Comparison of ENCODE assay signal across 8 cellular contexts in the genomic region with DNA sequence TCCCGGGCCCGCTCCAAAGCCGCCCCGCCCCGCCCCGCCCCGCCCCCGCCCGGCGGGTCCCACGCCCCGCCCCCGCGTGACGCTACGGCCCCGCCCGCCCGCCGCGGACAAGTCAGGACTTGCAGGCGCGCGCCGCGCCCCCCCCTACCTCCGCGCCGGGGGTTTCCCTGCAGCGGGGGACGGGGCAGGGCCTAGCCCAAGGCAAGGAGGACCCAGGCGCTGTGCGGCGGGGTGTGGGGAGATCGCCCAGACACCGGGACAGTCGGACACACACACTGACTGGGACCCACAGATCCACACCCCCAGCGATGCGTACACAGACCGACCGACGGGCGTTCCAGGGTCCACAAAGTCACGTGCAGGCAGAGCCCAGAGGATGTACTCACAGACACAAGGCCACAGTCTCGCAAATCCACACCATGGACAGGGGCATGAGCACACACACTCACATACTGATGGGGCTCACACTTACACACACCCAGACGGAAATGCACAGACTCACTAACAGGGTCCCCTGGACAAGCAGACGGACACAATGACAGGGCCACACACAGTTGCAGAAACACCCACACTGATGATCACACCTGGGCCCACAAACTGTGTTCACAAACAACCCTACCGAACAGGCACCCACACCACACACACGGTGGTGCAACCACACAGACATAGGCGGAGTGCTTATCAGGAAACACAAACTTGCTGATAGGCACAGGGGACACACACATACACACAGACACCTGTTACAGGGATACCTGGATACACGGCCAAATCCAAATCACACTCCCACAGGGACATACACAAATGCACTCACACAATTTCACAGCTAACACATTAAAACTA. TPM values are rescaled to one million over a fixed set of nuclear protein-coding genes. Genes with fewer than 3 reads are reported as not detected.
A peak's percentile ranks its signal among the peaks of the same experiment; 100 is the strongest.
DNase-seq lines count a peak whose midpoint lies in the region; ATAC-seq and TF ChIP-seq lines count a peak whose summit lies in the region.

No MANE protein-coding gene starts in this region.

- intact Hi-C loops in right cardiac atrium (cut with DNase I) (no loop called here), psoas muscle (cut with DNase I) (loop anchor here in 1 of 2 donors (1.0 kb wide), 1 partner anchor 12 kb away; no protein-coding TSS in a partner anchor)

- WGBS in right cardiac atrium: 8% methylated on average over 43 of the region's 51 CpGs
- 7 to 20% (median 11%) methylated on average over 18 to 51 of the region's 51 CpGs for WGBS in psoas muscle, 3 donors
- 8% methylated on average over 42 of the region's 51 CpGs for WGBS in urinary bladder

- H3K9me3 ChIP-seq in KOPT-K1 (ENCODE audit: insufficient read depth, low read length, poor library complexity, severe bottlenecking) (no peaks in the 10 kb centered on the region), right cardiac atrium (ENCODE audit: control insufficient read depth, low read length) (no peaks in the 10 kb centered on the region), psoas muscle (no peaks in the 10 kb centered on the region)

- H3K4me1 ChIP-seq in right cardiac atrium (ENCODE audit: control insufficient read depth, insufficient read depth, low read length) (peaks cover 6% of the 10 kb centered on the region), psoas muscle (peaks cover 8% of the 10 kb centered on the region), urinary bladder (ENCODE audit: insufficient read depth) (no peaks in the 10 kb centered on the region)

- no peaks in the 10 kb centered on the region for H3K27me3 ChIP-seq in right cardiac atrium (ENCODE audit: control insufficient read depth, insufficient read depth)
- H3K27me3 ChIP-seq in psoas muscle (ENCODE audit: insufficient read depth in 3 of 3, low read length in 2 of 3): no peaks in the 10 kb centered on the region

- TF ChIP-seq CTCF in AG09319 (IDR thresholded peaks at IDR 0.05; ENCODE audit: low read depth, low read length): no peak
- TF ChIP-seq CTCF in psoas muscle (IDR thresholded peaks at IDR 0.05): no peak

- no peaks in the 10 kb centered on the region for H3K36me3 ChIP-seq in KOPT-K1 (ENCODE audit: insufficient read depth, low read length)
- H3K36me3 ChIP-seq in psoas muscle (ENCODE audit: insufficient read depth in 1 of 2, low read depth in 1 of 2): no peaks in the 10 kb centered on the region
- H3K36me3 ChIP-seq in urinary bladder (ENCODE audit: insufficient read depth): no peaks in the 10 kb centered on the region

- peaks cover 5% of the 10 kb centered on the region for H3K27me3 Mint-ChIP-seq in T-helper 1 cell treated with Interleukin-12 subunit alpha and Interleukin-12 subunit beta and Interleukin-4 antibody, amounts not matched to agents 30 μg/mL and 1 μg/mL, for 36 hours (ENCODE audit: low read depth)

- peak; percentile 83 for DNase-seq in AG09319 (ENCODE audit: extremely low read depth, low read depth)
- peak; percentile 89 to 97 (median 96) for DNase-seq in right cardiac atrium
- DNase-seq in psoas muscle: peak; percentile 90 to 94

- in situ Hi-C loops in GM18951 (cut with MboI; ENCODE audit: low sequenced_read_pairs, unreplicated experiment): no loop called here

- H3K27ac ChIP-seq in KOPT-K1 (ENCODE audit: low read depth, low read length, poor library complexity, severe bottlenecking) (peak overlapping the region; percentile 25), angular gyrus (ENCODE audit: low read depth, low read length) (peak overlapping the region; percentile 92), right cardiac atrium (ENCODE audit: low read length) (peak overlapping the region; percentile 68), psoas muscle (peak overlapping the region; percentile 100), urinary bladder (ENCODE audit: low read depth) (peak overlapping the region; percentile 39)

- no peaks in the 10 kb centered on the region for H3K9me3 Mint-ChIP-seq in T-helper 1 cell treated with Interleukin-12 subunit alpha and Interleukin-12 subunit beta and Interleukin-4 antibody, amounts not matched to agents 30 μg/mL and 1 μg/mL, for 36 hours

- H3K27ac Mint-ChIP-seq in T-helper 1 cell treated with Interleukin-12 subunit alpha and Interleukin-12 subunit beta and Interleukin-4 antibody, amounts not matched to agents 30 μg/mL and 1 μg/mL, for 36 hours: peak overlapping the region; percentile 88

- peak; percentile 47 to 56 for ATAC-seq in right cardiac atrium
- ATAC-seq in psoas muscle: peak; percentile 36 to 60 (median 54)

- H3K4me1 Mint-ChIP-seq in T-helper 1 cell treated with Interleukin-12 subunit alpha and Interleukin-12 subunit beta and Interleukin-4 antibody, amounts not matched to agents 30 μg/mL and 1 μg/mL, for 36 hours (ENCODE audit: low read depth): peaks cover 22% of the 10 kb centered on the region

- peak overlapping the region; percentile 84 for H3K4me3 Mint-ChIP-seq in T-helper 1 cell treated with Interleukin-12 subunit alpha and Interleukin-12 subunit beta and Interleukin-4 antibody, amounts not matched to agents 30 μg/mL and 1 μg/mL, for 36 hours

- TF ChIP-seq POLR2A in GM18951 (IDR thresholded peaks at IDR 0.05; ENCODE audit: extremely low read depth, insufficient read depth, insufficient read length): peak; percentile 71

- H3K36me3 Mint-ChIP-seq in T-helper 1 cell treated with Interleukin-12 subunit alpha and Interleukin-12 subunit beta and Interleukin-4 antibody, amounts not matched to agents 30 μg/mL and 1 μg/mL, for 36 hours (ENCODE audit: low read depth): no peaks in the 10 kb centered on the region

- H3K4me3 ChIP-seq in right cardiac atrium (ENCODE audit: low read length) (peak overlapping the region; percentile 89), psoas muscle (peak overlapping the region; percentile 99), urinary bladder (ENCODE audit: low read depth, low read length) (peak overlapping the region; percentile 83)

RNA-seq across cellular contexts. Expression of a gene that starts 0.4 kb away (rescaled TPM):
- total RNA-seq in right cardiac atrium: 1 to 10 TPM; 2.1 to 4.3 (median 4.0) TPM
- 3.4 TPM for polyA plus RNA-seq in right cardiac atrium
- total RNA-seq in psoas muscle: 10 to 100 TPM in 1 of 4 donors, 1 to 10 TPM in 3; 2.7 to 32.5 (median 4.7) TPM
- 1 to 10 TPM; 2.7 to 6.6 (median 2.9) TPM for polyA plus RNA-seq in psoas muscle
- total RNA-seq in urinary bladder: 1.3 TPM
- polyA plus RNA-seq in urinary bladder: 6.7 TPM

RNA-seq across cellular contexts. Expression of a gene that starts 24.9 kb away (rescaled TPM):
- total RNA-seq in right cardiac atrium: 10 to 100 TPM; 18.1 to 27.5 (median 22.4) TPM
- 27.8 TPM for polyA plus RNA-seq in right cardiac atrium
- total RNA-seq in psoas muscle: 10 to 100 TPM; 16.9 to 28.2 (median 24.2) TPM
- 10 to 100 TPM; 18.8 to 28.5 (median 24.0) TPM for polyA plus RNA-seq in psoas muscle
- total RNA-seq in urinary bladder: 8.0 TPM
- 36.6 TPM for polyA plus RNA-seq in urinary bladder

RNA-seq across cellular contexts. Expression of a gene that starts 43.2 kb away (rescaled TPM):
- 10 to 100 TPM; 13.3 to 16.9 (median 15.0) TPM for total RNA-seq in right cardiac atrium
- 7.0 TPM for polyA plus RNA-seq in right cardiac atrium
- 10 to 100 TPM; 13.6 to 18.9 (median 15.8) TPM for total RNA-seq in psoas muscle
- 10 to 100 TPM in 1 of 3 donors, 1 to 10 TPM in 2; 3.6 to 21.2 (median 9.9) TPM for polyA plus RNA-seq in psoas muscle
- total RNA-seq in urinary bladder: 2.8 TPM
- polyA plus RNA-seq in urinary bladder: 32.0 TPM

Comparison
In these comparisons a context has a peak if more than half of its experiments do, and no peak if none do; other contexts are left out.
1. Peak in every context shown above with its lines: DNase-seq, ATAC-seq, H3K4me3 ChIP-seq and H3K27ac ChIP-seq.
2. H3K27ac ChIP-seq: peak in every context shown above with its lines; median percentile 100 in psoas muscle; 92 in angular gyrus; 68 in right cardiac atrium; 39 in urinary bladder; 25 in KOPT-K1.